Comparison of ENCODE assay signal across 20 cellular contexts in genomic region chr22:24077416-24077815, GRCh38.
A peak's percentile ranks its signal among the peaks of the same experiment; 100 is the strongest.
DNase-seq lines count a peak whose midpoint lies in the region; ATAC-seq and TF ChIP-seq lines count a peak whose summit lies in the region.
"Had no signal": no experiment of that assay in that cellular context is flagged by ENCODE, and none has a peak within 500 bp of the region (broad histone marks: within the 10 kb centered on the region; RNA-seq: fewer than 3 reads in every experiment).

No MANE protein-coding gene starts in this region.

- no peak for TF ChIP-seq POLR2A in spleen (IDR thresholded peaks at IDR 0.05)

- no peak overlapping the region for H3K4me3 Mint-ChIP-seq in activated CD8-positive, alpha-beta T cell treated with anti-CD3 and anti-CD28 coated beads, Interleukin-2, amount 10 ng/mL, durations not matched to agents 7 days and 5 days
- H3K4me3 Mint-ChIP-seq in activated CD8-positive, alpha-beta T cell treated with anti-CD3 and anti-CD28 coated beads for 36 hours = no peak overlapping the region
- no peak overlapping the region for H3K4me3 Mint-ChIP-seq in mesothelial cell of epicardium
- H3K4me3 Mint-ChIP-seq: CD14-positive monocyte, H9 had no signal

- H3K27ac ChIP-seq in right cardiac atrium (ENCODE audit: low read length) (peak overlapping the region; percentile 45), spleen (no peak overlapping the region)

- H3K27ac Mint-ChIP-seq in activated CD8-positive, alpha-beta T cell treated with anti-CD3 and anti-CD28 coated beads, Interleukin-2, amount 10 ng/mL, durations not matched to agents 7 days and 5 days = peak overlapping the region; percentile 6
- no peak overlapping the region for H3K27ac Mint-ChIP-seq in activated CD8-positive, alpha-beta T cell treated with anti-CD3 and anti-CD28 coated beads for 36 hours
- H3K27ac Mint-ChIP-seq in mesothelial cell of epicardium = no peak overlapping the region
- H3K27ac Mint-ChIP-seq: H9 had no signal

- no peaks in the 10 kb centered on the region for H3K27me3 Mint-ChIP-seq in activated CD8-positive, alpha-beta T cell treated with anti-CD3 and anti-CD28 coated beads, Interleukin-2, amount 10 ng/mL, durations not matched to agents 7 days and 5 days (ENCODE audit: low read depth)
- no peaks in the 10 kb centered on the region for H3K27me3 Mint-ChIP-seq in activated CD8-positive, alpha-beta T cell treated with anti-CD3 and anti-CD28 coated beads for 36 hours
- H3K27me3 Mint-ChIP-seq in mesothelial cell of epicardium (ENCODE audit: low read depth) = no peaks in the 10 kb centered on the region

- WGBS in right cardiac atrium = 36% methylated on average over 1 of the region's 1 CpG
- 88 to 100% (median 100%) methylated on average over 1 of the region's 1 CpG for WGBS in spleen, 5 donors

- H3K9me3 Mint-ChIP-seq in activated CD8-positive, alpha-beta T cell treated with anti-CD3 and anti-CD28 coated beads, Interleukin-2, amount 10 ng/mL, durations not matched to agents 7 days and 5 days (ENCODE audit: insufficient read depth) = no peaks in the 10 kb centered on the region
- H3K9me3 Mint-ChIP-seq in activated CD8-positive, alpha-beta T cell treated with anti-CD3 and anti-CD28 coated beads for 36 hours = no peaks in the 10 kb centered on the region
- H3K9me3 Mint-ChIP-seq in mesothelial cell of epicardium = peaks cover 9% of the 10 kb centered on the region
- H3K9me3 Mint-ChIP-seq: CD14-positive monocyte, H9 had no signal

- H3K27me3 ChIP-seq in right cardiac atrium (ENCODE audit: control insufficient read depth, insufficient read depth) = no peaks in the 10 kb centered on the region
- no peaks in the 10 kb centered on the region for H3K27me3 ChIP-seq in spleen (replicated peaks in 1 of 7)

- H3K9me3 ChIP-seq in right cardiac atrium (ENCODE audit: control insufficient read depth, low read length) = no peaks in the 10 kb centered on the region
- H3K9me3 ChIP-seq in spleen = no peaks in the 10 kb centered on the region

- H3K4me1 ChIP-seq in right cardiac atrium (ENCODE audit: control insufficient read depth, insufficient read depth, low read length) (no peaks in the 10 kb centered on the region), spleen (no peaks in the 10 kb centered on the region)

- ATAC-seq in activated CD8-positive, alpha-beta T cell treated with anti-CD3 and anti-CD28 coated beads, Interleukin-2, amount 10 ng/mL, durations not matched to agents 7 days and 5 days = no peak
- no peak for ATAC-seq in activated CD8-positive, alpha-beta T cell treated with anti-CD3 and anti-CD28 coated beads for 36 hours
- ATAC-seq in Right ventricle myocardium superior (ENCODE audit: poor library complexity) (peak; percentile 94), right cardiac atrium (peak; percentile 69 to 91), HG02970 (IDR thresholded peaks at IDR 0.05; ENCODE audit: low FRiP score, unreplicated experiment) (no peak)

- no peak for DNase-seq in activated CD8-positive, alpha-beta T cell treated with anti-CD3 and anti-CD28 coated beads, Interleukin-2, amount 10 ng/mL, durations not matched to agents 7 days and 5 days
- DNase-seq in activated CD8-positive, alpha-beta T cell treated with anti-CD3 and anti-CD28 coated beads for 36 hours = no peak
- DNase-seq in Right ventricle myocardium superior (no peak), right cardiac atrium (no peak), spleen (peak; percentile 17), GM10248 (ENCODE audit: extremely low spot score) (no peak), mesothelial cell of epicardium (ENCODE audit: low spot score in 2 of 2, unreplicated experiment in 2 of 2) (no peak)
- DNase-seq: 8988T; COR-L47; H9; KBM-7; NCI-H1105 treated with DMSO at 0.1 percent for 48 hours; NCI-H1694 treated with DMSO at 0.1 percent for 48 hours; NCI-H2107; NCI-H510A; NCI-H748 treated with DMSO at 0.1 percent for 48 hours; NK-92 treated with Interleukin-12 subunit alpha and Interleukin-12 subunit beta, amount 100 ng/mL, for 24 hours; SHP77 had no signal

- H3K4me1 Mint-ChIP-seq in activated CD8-positive, alpha-beta T cell treated with anti-CD3 and anti-CD28 coated beads, Interleukin-2, amount 10 ng/mL, durations not matched to agents 7 days and 5 days (ENCODE audit: low read depth) = no peaks in the 10 kb centered on the region
- no peaks in the 10 kb centered on the region for H3K4me1 Mint-ChIP-seq in activated CD8-positive, alpha-beta T cell treated with anti-CD3 and anti-CD28 coated beads for 36 hours (ENCODE audit: low read depth)
- H3K4me1 Mint-ChIP-seq in mesothelial cell of epicardium = no peaks in the 10 kb centered on the region
- H3K4me1 Mint-ChIP-seq: CD14-positive monocyte had no signal

- H3K36me3 Mint-ChIP-seq in activated CD8-positive, alpha-beta T cell treated with anti-CD3 and anti-CD28 coated beads, Interleukin-2, amount 10 ng/mL, durations not matched to agents 7 days and 5 days (ENCODE audit: low read depth) = peaks cover 44% of the 10 kb centered on the region
- peaks cover 31% of the 10 kb centered on the region for H3K36me3 Mint-ChIP-seq in activated CD8-positive, alpha-beta T cell treated with anti-CD3 and anti-CD28 coated beads for 36 hours (ENCODE audit: low read depth)
- H3K36me3 Mint-ChIP-seq in mesothelial cell of epicardium = peaks cover 46% of the 10 kb centered on the region

- no peak overlapping the region for H3K4me3 ChIP-seq in right cardiac atrium (ENCODE audit: low read length)
- H3K4me3 ChIP-seq in spleen = no peak overlapping the region

- no peak for TF ChIP-seq CTCF in activated CD8-positive, alpha-beta T cell treated with anti-CD3 and anti-CD28 coated beads for 36 hours (IDR thresholded peaks at IDR 0.05)
- TF ChIP-seq CTCF in spleen (IDR thresholded peaks at IDR 0.05 in 8 of 11, conservative IDR thresholded peaks at IDR 0.05 in 3 of 11) = no peak
- no peak for TF ChIP-seq CTCF in GM10248 (IDR thresholded peaks at IDR 0.05; ENCODE audit: control extremely low read depth, extremely low read depth, low read depth, missing control alignments)
- TF ChIP-seq CTCF in mesothelial cell of epicardium (IDR thresholded peaks at IDR 0.05; ENCODE audit: unreplicated experiment) = no peak

- CTCF ChIA-PET in activated CD8-positive, alpha-beta T cell treated with anti-CD3 and anti-CD28 coated beads, Interleukin-2, amount 10 ng/mL, durations not matched to agents 7 days and 5 days (lab: Charles Lee) = no interaction called here
- CTCF ChIA-PET in activated CD8-positive, alpha-beta T cell treated with anti-CD3 and anti-CD28 coated beads for 36 hours (lab: Charles Lee) = interaction anchor here (1.0 kb wide), 1 partner anchor 16 kb away, joined by 3 read pairs; no protein-coding TSS in a partner anchor
- CTCF ChIA-PET in GM10248 (lab: Yijun Ruan, JAX) = interaction anchor here (1.0 to 1.7 kb wide), 6 partner anchors 10 to 80 kb away, joined by 3 to 4 read pairs (median 3); no protein-coding TSS in a partner anchor

- POLR2A ChIA-PET in activated CD8-positive, alpha-beta T cell treated with anti-CD3 and anti-CD28 coated beads, Interleukin-2, amount 10 ng/mL, durations not matched to agents 7 days and 5 days (lab: Charles Lee) = interaction anchor here (0.9 kb wide), 1 partner anchor 11 kb away, joined by 3 read pairs; no protein-coding TSS in a partner anchor
- POLR2A ChIA-PET in activated CD8-positive, alpha-beta T cell treated with anti-CD3 and anti-CD28 coated beads for 36 hours (lab: Charles Lee) = interaction anchor here (1.2 kb wide), 1 partner anchor 139 kb away, joined by 3 read pairs; no protein-coding TSS in a partner anchor
- POLR2A ChIA-PET in GM10248 (lab: Yijun Ruan, JAX) = no interaction called here

- intact Hi-C loops in activated CD8-positive, alpha-beta T cell treated with anti-CD3 and anti-CD28 coated beads for 36 hours (cut with micrococcal nuclease) = loop anchor here (10.0 kb wide), 1 partner anchor 383 kb away; the partner anchor contains the start of gene RGL4
- intact Hi-C loops in Right ventricle myocardium superior (cut with DNase I) (no loop called here), right cardiac atrium (cut with DNase I) (no loop called here), spleen (cut with DNase I; ENCODE audit: low total_unique reads) (no loop called here)

- H3K36me3 ChIP-seq in spleen = peaks cover 0 to 98% (median 35%) of the 10 kb centered on the region in 6 donors

Comparison
In these comparisons a context has a peak if more than half of its experiments do, and no peak if none do; other contexts are left out.
1. ATAC-seq: peak in Right ventricle myocardium superior (single experiment) and right cardiac atrium (2 of 2); none in activated CD8-positive, alpha-beta T cell treated with anti-CD3 and anti-CD28 coated beads, Interleukin-2, amount 10 ng/mL, durations not matched to agents 7 days and 5 days (single experiment), activated CD8-positive, alpha-beta T cell treated with anti-CD3 and anti-CD28 coated beads for 36 hours (single experiment) and HG02970 (single experiment).